ENCODE assay signal across 8 cellular contexts in genomic region chr17:48153711-48154642, GRCh38. TPM values are rescaled to one million over a fixed set of nuclear protein-coding genes. Genes with fewer than 3 reads are reported as not detected.
DNase-seq lines count a peak whose midpoint lies in the region; ATAC-seq and TF ChIP-seq lines count a peak whose summit lies in the region.

No MANE protein-coding gene starts in this region.

- 85% methylated on average over 8 of the region's 8 CpGs for WGBS in mammary epithelial cell (ENCODE audit: low coverage, missing lambda C conversion rate)

- peaks cover 3% of the 10 kb centered on the region for H3K27me3 ChIP-seq in mammary epithelial cell (ENCODE audit: insufficient read depth, low read length)

- H3K4me1 ChIP-seq in mammary epithelial cell (ENCODE audit: insufficient read depth, low read length), result no peaks in the 10 kb centered on the region

- no peak overlapping the region for H3K27ac ChIP-seq in mammary epithelial cell (ENCODE audit: insufficient read depth, low read depth, low read length)

- H4K20me1 ChIP-seq in mammary epithelial cell (ENCODE audit: insufficient read depth, low read length), result no peaks in the 10 kb centered on the region

- no peaks in the 10 kb centered on the region for H3K9me3 ChIP-seq in mammary epithelial cell (replicated peaks; ENCODE audit: insufficient read depth, low read length)

- no peak overlapping the region for H3K4me3 Mint-ChIP-seq in nephron

- peak overlapping the region in 2 of 3 experiments; percentile 55 to 86 for H3K27ac Mint-ChIP-seq in nephron

- no peaks in the 10 kb centered on the region for H3K79me2 ChIP-seq in mammary epithelial cell (ENCODE audit: insufficient read depth, low read length)

- dilution Hi-C loops in mammary epithelial cell (cut with HindIII; ENCODE audit: low sequenced_read_pairs), result no loop called here

- no TSS peak for BruUV-seq in mammary epithelial cell (replicated peaks; lab: Mats Ljungman, UMichigan)

- intact Hi-C loops in mammary epithelial cell (cut with micrococcal nuclease), result loop anchor here (2.0 to 5.0 kb wide), 3 partner anchors 218 to 465 kb away; partner anchors contain the start of genes HOXB3 and HOXB5

- no peak overlapping the region for H2AFZ ChIP-seq in mammary epithelial cell (ENCODE audit: low read depth, low read length)

- H3K36me3 ChIP-seq in mammary epithelial cell (ENCODE audit: insufficient read depth, low read length), result no peaks in the 10 kb centered on the region

- DNase-seq in AG08395 (ENCODE audit: low spot score) (peak; percentile 77), GM13976 (ENCODE audit: low spot score) (peak; percentile 35), NCI-H526 (lab: John Stamatoyannopoulos, UW) (peak; percentile 59 to 79), mammary epithelial cell (no peak)

- H3K36me3 Mint-ChIP-seq in nephron (ENCODE audit: low read depth), result no peaks in the 10 kb centered on the region

- in situ Hi-C loops in GM13976 (cut with MboI; ENCODE audit: low sequenced_read_pairs, unreplicated experiment), result no loop called here
- in situ Hi-C loops in mammary epithelial cell (cut with MboI; ENCODE audit: low sequenced_read_pairs in 2 of 2), result loop anchor here in 1 of 2 donors (10.0 kb wide), 1 partner anchor 441 kb away; the partner anchor contains the start of genes HOXB3 and HOXB5

- no peak overlapping the region for H3K4me3 ChIP-seq in mammary epithelial cell (replicated peaks in 1 of 3; ENCODE audit: insufficient read depth in 1 of 3, low read depth in 2 of 3, low read length in 3 of 3)

- H3K9ac ChIP-seq in mammary epithelial cell (ENCODE audit: insufficient read depth, low read length), result no peak overlapping the region

- TF ChIP-seq CTCF in GM13976 (IDR thresholded peaks at IDR 0.05; ENCODE audit: borderline replicate concordance, control extremely low read depth, extremely low read depth, insufficient read depth, missing control alignments) (no peak), mammary epithelial cell (conservative IDR thresholded peaks at IDR 0.05 in 1 of 2, IDR thresholded peaks at IDR 0.05 in 1 of 2; ENCODE audit: extremely low read depth in 1 of 2, insufficient read depth in 1 of 2, low read depth in 1 of 2, low read length in 2 of 2) (peak; percentile 32 to 53), nephron (IDR thresholded peaks at IDR 0.05; ENCODE audit: unreplicated experiment in 3 of 3) (peak; percentile 50 to 70 (median 63))

- ATAC-seq in GM19035 (IDR thresholded peaks at IDR 0.05; ENCODE audit: unreplicated experiment), result no peak
- ATAC-seq in GM18909 (IDR thresholded peaks at IDR 0.05; ENCODE audit: poor library complexity, unreplicated experiment), result no peak
- no peak for ATAC-seq in GM21723 (IDR thresholded peaks at IDR 0.05; ENCODE audit: unreplicated experiment)

- no peaks in the 10 kb centered on the region for H3K9me3 Mint-ChIP-seq in nephron

- CTCF ChIA-PET in mammary epithelial cell (lab: Charles Lee; ENCODE audit: low non-redundant PET), result no interaction called here

- peaks cover 55% of the 10 kb centered on the region for H3K27me3 Mint-ChIP-seq in nephron (ENCODE audit: low read depth)

- H3K4me2 ChIP-seq in mammary epithelial cell (ENCODE audit: insufficient read depth, low read depth, low read length), result no peak overlapping the region

- peaks cover 34% of the 10 kb centered on the region for H3K4me1 Mint-ChIP-seq in nephron

RNA-seq across cellular contexts. Expression of gene SNX11, which starts 46.4 kb away (rescaled TPM):
- total RNA-seq in mammary epithelial cell, result 10 to 100 TPM; 20.2 to 25.8 TPM
- polyA plus RNA-seq in mammary epithelial cell, result 16.8 TPM
- polyA minus RNA-seq in mammary epithelial cell, result 28.8 TPM

RNA-seq across cellular contexts. Expression of gene CBX1, which starts 52.7 kb away (rescaled TPM):
- total RNA-seq in mammary epithelial cell, result 10 to 100 TPM; 35.0 to 69.2 TPM
- 31.1 TPM for polyA plus RNA-seq in mammary epithelial cell
- 27.7 TPM for polyA minus RNA-seq in mammary epithelial cell
